ENCODE assay signal across 8 cellular contexts in the genomic region with DNA sequence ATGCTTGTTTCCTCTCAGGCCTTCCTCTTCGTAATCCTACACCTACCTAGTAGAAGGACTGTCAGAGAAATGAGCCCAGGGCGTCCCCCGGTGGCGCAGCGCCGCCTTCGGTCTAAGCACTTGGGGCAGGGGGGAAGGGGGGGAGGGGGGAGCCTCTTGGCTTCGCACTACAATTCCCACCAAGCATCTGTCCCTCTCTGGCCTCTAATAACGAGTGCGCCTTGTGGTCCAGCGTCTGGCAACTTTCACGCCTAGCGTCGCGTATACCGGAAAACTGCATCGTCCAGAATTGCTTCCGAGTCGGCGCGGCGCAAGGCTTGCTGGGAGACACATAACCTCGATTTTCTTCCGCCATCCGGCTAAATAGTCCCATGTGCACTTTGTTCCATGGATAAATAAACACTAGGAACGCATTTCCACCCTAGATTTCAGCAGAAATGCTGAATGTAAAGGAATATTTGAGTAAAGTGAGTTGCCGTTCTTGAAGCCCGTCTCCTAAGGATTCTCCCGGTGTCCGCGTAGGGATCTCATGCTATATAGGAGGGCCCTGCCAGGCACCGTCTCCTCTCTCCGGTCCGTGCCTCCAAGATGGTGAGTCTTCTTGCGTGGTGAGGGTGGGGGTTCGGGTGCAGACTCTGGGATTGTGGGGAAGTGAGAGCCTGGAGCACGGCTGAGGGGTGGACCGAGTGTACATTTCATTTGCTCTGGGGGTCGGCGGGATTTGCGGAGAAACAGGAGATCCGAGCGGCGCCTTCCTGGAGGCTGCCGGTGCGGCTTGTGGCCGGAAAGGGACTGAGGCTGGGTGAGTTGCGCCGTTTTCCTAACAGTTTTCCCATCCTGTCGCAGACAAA. TPM values are rescaled to one million over a fixed set of nuclear protein-coding genes. Genes with fewer than 3 reads are reported as not detected.
DNase-seq lines count a peak whose midpoint lies in the region; ATAC-seq and TF ChIP-seq lines count a peak whose summit lies in the region.

A gene (plus strand): TSS at position 340 of the 851 bp plus-strand sequence. CDS start 249 bp downstream, at position 589.

- H3K9me3 ChIP-seq in osteoblast (ENCODE audit: low read depth, low read length) (no peaks in the 10 kb centered on the region), thoracic aorta (no peaks in the 10 kb centered on the region)

- H3K4me1 ChIP-seq in osteoblast (ENCODE audit: insufficient read depth, low read length) (peaks cover 23% of the 10 kb centered on the region), thoracic aorta (ENCODE audit: control insufficient read depth in 1 of 2, low read depth in 2 of 2) (peaks cover 14 to 21% of the 10 kb centered on the region in 2 donors)

- H3K27ac ChIP-seq in osteoblast (ENCODE audit: low read depth, low read length) (peak within 1 kb of the TSS; percentile 90), thoracic aorta (peak within 1 kb of the TSS; percentile 92 to 99)

- ATAC-seq in HG02623 (IDR thresholded peaks at IDR 0.05; ENCODE audit: unreplicated experiment) (peak; percentile 97), thoracic aorta (ENCODE audit: insufficient number of reproducible peaks, low FRiP score, low read depth) (peak; percentile 99)

- DNase-seq in GM12864 (ENCODE audit: low read depth) (peak; percentile 99), NCI-H1092 treated with DMSO at 0.1 percent for 48 hours (lab: John Stamatoyannopoulos, UW) (peak; percentile 96), SKM-1 (lab: John Stamatoyannopoulos, UW; ENCODE audit: unreplicated experiment) (peak; percentile 72), glutamatergic neuron (peak; percentile 90), osteoblast (ENCODE audit: insufficient read length, low spot score, missing footprints) (peak; percentile 93), thoracic aorta (ENCODE audit: low spot score) (peak; percentile 93)

- H3K4me3 ChIP-seq in GM12864 (ENCODE audit: low read depth, low read length) (peak within 1 kb of the TSS; percentile 92), osteoblast (ENCODE audit: insufficient read depth, low read length) (peak within 1 kb of the TSS; percentile 95), thoracic aorta (peak within 1 kb of the TSS; percentile 82)

- H2AFZ ChIP-seq in osteoblast (ENCODE audit: low read length) = peak within 1 kb of the TSS; percentile 88

- H3K4me2 ChIP-seq in osteoblast (ENCODE audit: insufficient read depth, low read length) = peak within 1 kb of the TSS; percentile 80

- peak within 1 kb of the TSS; percentile 100 for H3K4me3 Mint-ChIP-seq in activated naive CD8-positive, alpha-beta T cell
- peak within 1 kb of the TSS; percentile 99 for H3K4me3 Mint-ChIP-seq in glutamatergic neuron (ENCODE audit: unreplicated experiment)

- peaks cover 73% of the 10 kb centered on the region for H3K4me1 Mint-ChIP-seq in activated naive CD8-positive, alpha-beta T cell (ENCODE audit: low read depth)
- peaks cover 17% of the 10 kb centered on the region for H3K4me1 Mint-ChIP-seq in glutamatergic neuron (ENCODE audit: low read depth, unreplicated experiment)

- H4K20me1 ChIP-seq in osteoblast (ENCODE audit: insufficient read depth, low read length) = peaks cover 19% of the 10 kb centered on the region

- peak; percentile 47 for TF ChIP-seq CTCF in GM12864 (IDR thresholded peaks at IDR 0.05; ENCODE audit: low read depth, low read length, missing control alignments)
- no peak for TF ChIP-seq CTCF in glutamatergic neuron (IDR thresholded peaks at IDR 0.05; ENCODE audit: partially characterized antibody, unreplicated experiment)
- TF ChIP-seq CTCF in osteoblast (IDR thresholded peaks at IDR 0.05; ENCODE audit: extremely low read depth, low read depth, low read length) = peak; percentile 26
- TF ChIP-seq CTCF in thoracic aorta (IDR thresholded peaks at IDR 0.05) = peak; percentile 29

- H3K36me3 ChIP-seq in osteoblast (ENCODE audit: insufficient read depth, low read length) = peaks cover 37% of the 10 kb centered on the region
- peaks cover 21% of the 10 kb centered on the region for H3K36me3 ChIP-seq in thoracic aorta

- H3K27me3 Mint-ChIP-seq in activated naive CD8-positive, alpha-beta T cell = no peaks in the 10 kb centered on the region
- H3K27me3 Mint-ChIP-seq in glutamatergic neuron (ENCODE audit: unreplicated experiment) = peaks cover 5% of the 10 kb centered on the region

- H3K27ac Mint-ChIP-seq in activated naive CD8-positive, alpha-beta T cell = peak within 1 kb of the TSS; percentile 100
- peak within 1 kb of the TSS; percentile 99 for H3K27ac Mint-ChIP-seq in glutamatergic neuron (ENCODE audit: unreplicated experiment)

- H3K27me3 ChIP-seq in osteoblast (ENCODE audit: insufficient read depth, low read length) = no peaks in the 10 kb centered on the region
- no peaks in the 10 kb centered on the region for H3K27me3 ChIP-seq in thoracic aorta (replicated peaks; ENCODE audit: insufficient read depth)

- peaks cover 21% of the 10 kb centered on the region for H3K79me2 ChIP-seq in osteoblast (ENCODE audit: insufficient read depth, low read length)

- H3K36me3 Mint-ChIP-seq in activated naive CD8-positive, alpha-beta T cell = peaks cover 18% of the 10 kb centered on the region
- H3K36me3 Mint-ChIP-seq in glutamatergic neuron (ENCODE audit: unreplicated experiment) = no peaks in the 10 kb centered on the region

- H3K9me3 Mint-ChIP-seq in activated naive CD8-positive, alpha-beta T cell (ENCODE audit: low read depth) = no peaks in the 10 kb centered on the region
- H3K9me3 Mint-ChIP-seq in glutamatergic neuron (ENCODE audit: unreplicated experiment) = peaks cover 14% of the 10 kb centered on the region

RNA-seq across cellular contexts. Expression of the gene that starts here (rescaled TPM):
- 29.8 TPM for total RNA-seq in glutamatergic neuron (ENCODE audit: unreplicated experiment)
- total RNA-seq in osteoblast = 162 and 459 TPM in 2 replicates
- 1,000 to 10,000 TPM in 1 of 2 donors, 100 to 1,000 TPM in 1; 103 to 1,114 TPM for total RNA-seq in thoracic aorta

Comparison
In these comparisons a context has a peak if more than half of its experiments do, and no peak if none do; other contexts are left out.
1. Peak in every context shown above with its lines: DNase-seq, ATAC-seq, H3K4me3 ChIP-seq and H3K27ac ChIP-seq.